Comparison of ENCODE assay signal across 15 cellular contexts in the genomic region with DNA sequence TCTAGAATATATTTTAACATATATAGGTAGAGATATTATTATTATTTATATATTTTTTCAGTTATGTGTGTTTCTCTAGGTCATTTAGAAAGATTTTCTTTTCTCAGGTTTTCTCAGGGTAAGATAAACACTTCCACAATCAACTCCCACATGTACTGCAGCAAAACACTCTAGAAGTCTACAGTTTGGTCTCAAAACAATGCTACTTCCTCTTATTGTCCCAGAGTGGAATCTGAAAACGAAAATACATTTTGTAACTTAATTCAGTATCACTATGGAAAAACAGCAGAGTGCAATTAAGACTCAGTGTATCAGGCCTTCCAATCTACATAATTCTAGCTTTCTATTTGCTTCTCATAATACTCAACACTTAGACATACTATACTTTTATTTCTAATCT.
"Had no signal": no experiment of that assay in that cellular context is flagged by ENCODE, and none has a peak within 500 bp of the region (broad histone marks: within the 10 kb centered on the region; RNA-seq: fewer than 3 reads in every experiment).

No MANE protein-coding gene starts in this region.

- H2AFZ ChIP-seq: parathyroid adenoma had no signal

- H3K9ac ChIP-seq: parathyroid adenoma had no signal

- H3K27me3 ChIP-seq: brain microvascular endothelial cell, right atrium auricular region, thyroid gland had no signal

- H3K27ac ChIP-seq: brain microvascular endothelial cell, parathyroid adenoma, right atrium auricular region, skin epidermis, thyroid gland had no signal

- DNase-seq: activated CD4-positive, alpha-beta T cell treated with anti-CD3 and anti-CD28 coated beads, Interleukin-2, amount 50 U/mL, for 4 hours; activated CD4-positive, CD25-positive, alpha-beta regulatory T cell treated with anti-CD3 and anti-CD28 coated beads, Interleukin-2, amount 50 U/mL, for 72 hours; activated CD8-positive, alpha-beta memory T cell treated with anti-CD3 and anti-CD28 coated beads, Interleukin-2, amount 10 ng/mL, durations not matched to agents 7 days and 5 days; activated gamma-delta T cell treated with Interleukin-2 at 50 U/mL for 16 hours; activated naive CD8-positive, alpha-beta T cell treated with anti-CD3 and anti-CD28 coated beads for 36 hours; activated T-cell treated with anti-CD3 and anti-CD28 coated beads, Interleukin-2, amount 50 U/mL, for 4 hours; brain microvascular endothelial cell; left colon; naive thymus-derived CD4-positive, alpha-beta T cell; thyroid gland had no signal

- H3K4me1 ChIP-seq: parathyroid adenoma, right atrium auricular region, thyroid gland had no signal

- H3K9me3 ChIP-seq: right atrium auricular region, thyroid gland had no signal

- FAIRE-seq: urothelium cell line had no signal

- H3K36me3 ChIP-seq: brain microvascular endothelial cell, right atrium auricular region, thyroid gland had no signal

- H3K79me2 ChIP-seq: parathyroid adenoma had no signal

- H3K4me3 ChIP-seq: lung, right atrium auricular region, skin epidermis, thyroid gland had no signal

- ATAC-seq: activated CD8-positive, alpha-beta memory T cell treated with anti-CD3 and anti-CD28 coated beads, Interleukin-2, amount 10 ng/mL, durations not matched to agents 7 days and 5 days; activated T-cell treated with anti-CD3 and anti-CD28 coated beads, Interleukin-2, amount 50 U/mL, for 4 hours; left colon; naive thymus-derived CD4-positive, alpha-beta T cell had no signal
